ENCODE assay signal across 11 cellular contexts in genomic region chr17:78330570-78331224, GRCh38. TPM values are rescaled to one million over a fixed set of nuclear protein-coding genes. Genes with fewer than 3 reads are reported as not detected.
DNase-seq lines count a peak whose midpoint lies in the region; TF ChIP-seq lines count a peak whose summit lies in the region.
"Had no signal": no experiment of that assay in that cellular context is flagged by ENCODE, and none has a peak within 500 bp of the region (broad histone marks: within the 10 kb centered on the region; RNA-seq: fewer than 3 reads in every experiment).

No MANE protein-coding gene starts in this region.

- no peaks in the 10 kb centered on the region for H3K27me3 ChIP-seq in AG04450 (ENCODE audit: control insufficient read depth, insufficient read depth, low read length)
- no peaks in the 10 kb centered on the region for H3K27me3 ChIP-seq in mesenchymal stem cell (ENCODE audit: control insufficient read depth in 1 of 2, insufficient read depth in 1 of 2, low read length in 2 of 2)
- H3K27me3 ChIP-seq: ascending aorta, BLaER1 had no signal

- peak overlapping the region; percentile 12 for H3K9ac ChIP-seq in mesenchymal stem cell (ENCODE audit: low read length)
- H3K9ac ChIP-seq: BLaER1 had no signal

- POLR2A ChIA-PET in AG04450 (lab: Yijun Ruan, JAX): interaction anchor here (1.3 to 1.5 kb wide), 2 partner anchors 21 to 25 kb away, joined by 4 to 5 read pairs; no protein-coding TSS in a partner anchor

- H3K27me3 Mint-ChIP-seq in chondrocyte (ENCODE audit: low read depth): no peaks in the 10 kb centered on the region

- H3K18ac ChIP-seq in mesenchymal stem cell (ENCODE audit: low read depth in 1 of 2, low read length in 2 of 2): peak overlapping the region; percentile 30 to 80

- H3K27ac ChIP-seq in AG04450 (ENCODE audit: low read depth, low read length) (peak overlapping the region; percentile 47), mesenchymal stem cell (ENCODE audit: low read length, poor library complexity, severe bottlenecking) (peak overlapping the region; percentile 60)
- H3K27ac ChIP-seq: ascending aorta, BLaER1 had no signal

- peak overlapping the region; percentile 72 to 84 for H2BK12ac ChIP-seq in mesenchymal stem cell (ENCODE audit: low read length in 2 of 2)

- H3K23ac ChIP-seq in mesenchymal stem cell (ENCODE audit: low read length in 2 of 2): peak overlapping the region in 1 of 2 experiments; percentile 48

- H2BK5ac ChIP-seq in mesenchymal stem cell (ENCODE audit: low read depth, low read length, poor library complexity, severe bottlenecking): no peak overlapping the region

- peak overlapping the region; percentile 4 for H2BK15ac ChIP-seq in mesenchymal stem cell (ENCODE audit: low read depth, poor library complexity, severe bottlenecking)

- no peaks in the 10 kb centered on the region for H3K36me3 Mint-ChIP-seq in chondrocyte (ENCODE audit: low read depth)

- no peaks in the 10 kb centered on the region for H3K9me3 ChIP-seq in AG04450 (ENCODE audit: control insufficient read depth, insufficient read depth, low read length)
- H3K9me3 ChIP-seq in mesenchymal stem cell (ENCODE audit: control insufficient read depth, low read length): no peaks in the 10 kb centered on the region
- H3K9me3 ChIP-seq: ascending aorta, BLaER1 had no signal

- intact Hi-C loops in head of caudate nucleus (cut with DNase I): no loop called here

- peak overlapping the region; percentile 39 for H4K8ac ChIP-seq in mesenchymal stem cell (ENCODE audit: low read length)

- CTCF ChIA-PET in AG04450 (lab: Charles Lee): interaction anchor here (0.8 kb wide), 1 partner anchor 42 kb away, joined by 5 read pairs; no protein-coding TSS in a partner anchor

- H3K4me1 ChIP-seq in mesenchymal stem cell (ENCODE audit: control insufficient read depth, insufficient read depth, low read depth, low read length): peaks cover 25% of the 10 kb centered on the region
- H3K4me1 ChIP-seq: ascending aorta had no signal

- H3K27ac Mint-ChIP-seq in chondrocyte (ENCODE audit: unreplicated experiment): peak overlapping the region; percentile 68

- H3K4me1 Mint-ChIP-seq in chondrocyte (ENCODE audit: low read depth): peaks cover 36% of the 10 kb centered on the region

- WGBS in mesenchymal stem cell: 62% methylated on average over 13 of the region's 13 CpGs

- H3K4me2 ChIP-seq in mesenchymal stem cell (ENCODE audit: low read length, poor library complexity, severe bottlenecking): no peak overlapping the region

- H3K36me3 ChIP-seq in mesenchymal stem cell (ENCODE audit: control insufficient read depth in 1 of 2, insufficient read depth in 2 of 2, low read depth in 1 of 2, low read length in 2 of 2): no peaks in the 10 kb centered on the region
- H3K36me3 ChIP-seq: ascending aorta, BLaER1 had no signal

- no peak overlapping the region for H3K4me3 ChIP-seq in AG04450 (ENCODE audit: low read depth, low read length)
- H3K4me3 ChIP-seq in mesenchymal stem cell (ENCODE audit: insufficient read depth in 1 of 2, low read depth in 1 of 2, low read length in 2 of 2): no peak overlapping the region
- H3K4me3 ChIP-seq: ascending aorta, BLaER1 had no signal

- H3K9me3 Mint-ChIP-seq in chondrocyte (ENCODE audit: low read depth): no peaks in the 10 kb centered on the region

- DNase-seq in AG04450 (ENCODE audit: low read depth, low spot score) (no peak), MV-4-11 (lab: John Stamatoyannopoulos, UW) (peak; percentile 44), chondrocyte (ENCODE audit: low spot score) (no peak), mesenchymal stem cell (peak; percentile 32), head of caudate nucleus (no peak), DMS153 treated with DMSO at 0.1 percent for 48 hours (lab: John Stamatoyannopoulos, UW; ENCODE audit: unreplicated experiment) (no peak), NCI-H2081 (lab: John Stamatoyannopoulos, UW) (no peak), Ammon's horn (ENCODE audit: low spot score) (no peak)
- DNase-seq: NCI-H146 had no signal

- H3K79me1 ChIP-seq in mesenchymal stem cell (replicated peaks; ENCODE audit: low read length, poor library complexity, severe bottlenecking): no peaks in the 10 kb centered on the region

- H2AK5ac ChIP-seq in mesenchymal stem cell (ENCODE audit: low read length, severe bottlenecking): peak overlapping the region; percentile 91

- H3K4ac ChIP-seq in mesenchymal stem cell (ENCODE audit: low read depth in 1 of 2, low read length in 2 of 2): peak overlapping the region in 1 of 2 experiments; percentile 24

- no peak overlapping the region for H2AFZ ChIP-seq in mesenchymal stem cell (ENCODE audit: low read depth, low read length)

- no peak overlapping the region for H2BK120ac ChIP-seq in mesenchymal stem cell (ENCODE audit: low read depth, low read length)

- peak overlapping the region; percentile 53 for H4K91ac ChIP-seq in mesenchymal stem cell (ENCODE audit: low read length)

- H3K4me3 Mint-ChIP-seq in chondrocyte (ENCODE audit: unreplicated experiment): no peak overlapping the region

- H3K14ac ChIP-seq in mesenchymal stem cell (ENCODE audit: low read length in 2 of 2): peak overlapping the region in 1 of 2 experiments; percentile 46

- TF ChIP-seq CTCF in AG04450 (IDR thresholded peaks at IDR 0.05; ENCODE audit: low read depth, low read length) (no peak), chondrocyte (IDR thresholded peaks at IDR 0.05) (no peak)

RNA-seq across cellular contexts. Expression of gene SOCS3, which starts 29.2 kb away (rescaled TPM):
- 15.3 and 21.0 TPM in 2 replicates for polyA plus RNA-seq in AG04450 (2011; rRNA removed)
- 40.1 and 42.9 TPM in 2 replicates for polyA minus RNA-seq in AG04450 (2011; rRNA and poly(A)+ RNA removed)
- 13.6 to 26.2 TPM (median 14.4 TPM) in 3 replicates for total RNA-seq in chondrocyte
- polyA plus RNA-seq in mesenchymal stem cell (2013, experiment 1 of 2): 64.5 TPM
- 62.3 TPM for polyA plus RNA-seq in mesenchymal stem cell (2013, experiment 2 of 2)

RNA-seq across cellular contexts. Expression of gene PGS1, which starts 47.8 kb away (rescaled TPM):
- 31.0 and 31.7 TPM in 2 replicates for polyA plus RNA-seq in AG04450 (2011; rRNA removed)
- 32.8 and 40.5 TPM in 2 replicates for polyA minus RNA-seq in AG04450 (2011; rRNA and poly(A)+ RNA removed)
- total RNA-seq in chondrocyte: 22.1 to 30.4 TPM (median 22.7 TPM) in 3 replicates
- 21.8 TPM for polyA plus RNA-seq in mesenchymal stem cell (2013, experiment 1 of 2)
- 22.1 TPM for polyA plus RNA-seq in mesenchymal stem cell (2013, experiment 2 of 2)

Comparison
In these comparisons a context has a peak if more than half of its experiments do, and no peak if none do; other contexts are left out.
1. DNase-seq: peak in MV-4-11 (single experiment) and mesenchymal stem cell (single experiment); none in AG04450 (single experiment), chondrocyte (single experiment), head of caudate nucleus (0 of 42), DMS153 treated with DMSO at 0.1 percent for 48 hours (single experiment), NCI-H2081 (0 of 2) and Ammon's horn (single experiment).